In the genomic region with DNA sequence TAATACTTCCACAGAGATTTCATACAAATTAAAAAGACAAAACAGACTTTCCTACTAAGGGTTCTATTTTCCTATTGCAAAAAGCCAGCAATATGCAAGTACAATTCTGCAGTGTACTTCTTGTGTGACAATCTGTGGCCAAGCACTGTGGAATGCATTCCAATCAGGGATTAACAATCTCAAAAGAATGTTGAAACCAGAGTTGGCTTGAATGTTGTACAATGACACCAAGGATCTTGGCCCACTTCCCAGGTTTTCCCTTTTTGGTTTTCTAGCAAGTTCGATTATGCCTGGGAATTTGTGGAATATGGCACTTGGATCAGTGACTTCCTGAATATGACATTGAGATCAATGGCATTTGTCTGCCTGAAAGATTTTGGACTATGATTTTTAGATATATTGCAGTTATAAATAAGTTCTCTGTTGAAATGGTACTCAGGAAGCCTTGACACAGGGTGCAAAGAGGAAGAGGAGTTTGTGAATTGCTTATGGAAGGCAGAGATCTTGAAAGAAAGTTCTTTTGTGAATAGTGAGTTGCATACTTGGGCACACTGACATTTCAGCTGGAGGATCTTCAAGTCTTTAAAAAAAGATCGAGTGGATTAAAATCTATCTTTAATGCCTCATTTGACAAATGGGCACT, we compare ENCODE assay signal across 10 cellular contexts.
DNase-seq lines count a peak whose midpoint lies in the region; ATAC-seq and FAIRE-seq lines count a peak whose summit lies in the region.
"Had no signal": no experiment of that assay in that cellular context is flagged by ENCODE, and none has a peak within 500 bp of the region (broad histone marks: within the 10 kb centered on the region; RNA-seq: fewer than 3 reads in every experiment).

No MANE protein-coding gene starts in this region.

- ATAC-seq in GM21786 (IDR thresholded peaks at IDR 0.05; ENCODE audit: unreplicated experiment): no peak
- ATAC-seq: T-cell had no signal

- DNase-seq in ACHN: peak; percentile 43
- DNase-seq in RCC 7860 (ENCODE audit: low spot score): peak; percentile 31
- DNase-seq in fibroblast of gingiva (ENCODE audit: low read depth): peak; percentile 87
- peak; percentile 88 for DNase-seq in myocyte (ENCODE audit: low read depth)
- no peak for DNase-seq in NCI-H345 treated with DMSO at 0.1 percent for 48 hours (lab: John Stamatoyannopoulos, UW; ENCODE audit: unreplicated experiment)
- DNase-seq in mesenteric fat pad (ENCODE audit: low spot score): no peak
- DNase-seq in effector CD8-positive, alpha-beta T cell (lab: John Stamatoyannopoulos, UW): no peak
- DNase-seq: NCI-H1417, T-cell had no signal

- FAIRE-seq in RCC 7860 (lab: Jason Lieb, UNC): peak; percentile 67

- in situ Hi-C loops in ACHN (cut with HindIII; ENCODE audit: low pct_ligation_motif_present, low pct_unique_long_range_greater_than_20kb, low sequenced_read_pairs): no loop called here

Comparison
In these comparisons a context has a peak if more than half of its experiments do, and no peak if none do; other contexts are left out.
1. DNase-seq: peak in ACHN (single experiment), RCC 7860 (single experiment), fibroblast of gingiva (single experiment) and myocyte (single experiment); none in NCI-H345 treated with DMSO at 0.1 percent for 48 hours (single experiment), mesenteric fat pad (single experiment) and effector CD8-positive, alpha-beta T cell (single experiment).